18 cellular contexts compared by ENCODE assay signal in genomic region chr13:36359301-36359950, GRCh38. TPM values are rescaled to one million over a fixed set of nuclear protein-coding genes. Genes with fewer than 3 reads are reported as not detected.
DNase-seq lines count a peak whose midpoint lies in the region; ATAC-seq and TF ChIP-seq lines count a peak whose summit lies in the region.
"Had no signal": no experiment of that assay in that cellular context is flagged by ENCODE, and none has a peak within 500 bp of the region (broad histone marks: within the 10 kb centered on the region; RNA-seq: fewer than 3 reads in every experiment).

No MANE protein-coding gene starts in this region.

- peaks cover 57% of the 10 kb centered on the region for H3K4me1 ChIP-seq in Karpas-422 (ENCODE audit: low read length)
- H3K4me1 ChIP-seq in esophagus muscularis mucosa, result peaks cover 0 to 54% (median 45%) of the 10 kb centered on the region in 4 donors
- peaks cover 14% of the 10 kb centered on the region for H3K4me1 ChIP-seq in mesenchymal stem cell (ENCODE audit: control insufficient read depth, insufficient read depth, low read depth, low read length)
- peaks cover 0 to 15% (median 0%) of the 10 kb centered on the region in 12 donors for H3K4me1 ChIP-seq in heart left ventricle
- H3K4me1 ChIP-seq: A549 had no signal

- H3K27me3 ChIP-seq in Karpas-422 (ENCODE audit: low read length) (no peaks in the 10 kb centered on the region), esophagus muscularis mucosa (no peaks in the 10 kb centered on the region), mesenchymal stem cell (ENCODE audit: control insufficient read depth in 1 of 2, insufficient read depth in 1 of 2, low read length in 2 of 2) (no peaks in the 10 kb centered on the region), heart left ventricle (no peaks in the 10 kb centered on the region)

- no peak overlapping the region for H2BK15ac ChIP-seq in mesenchymal stem cell (ENCODE audit: low read depth, poor library complexity, severe bottlenecking)

- no peak overlapping the region for H3K4me3 Mint-ChIP-seq in activated CD8-positive, alpha-beta T cell treated with anti-CD3 and anti-CD28 coated beads for 36 hours
- H3K4me3 Mint-ChIP-seq: CD8-positive, alpha-beta T cell; H9 had no signal

- no peak overlapping the region for H4K8ac ChIP-seq in mesenchymal stem cell (ENCODE audit: low read length)

- H4K20me1 ChIP-seq in Karpas-422 (ENCODE audit: insufficient read depth, low read depth, low read length), result no peaks in the 10 kb centered on the region

- no peak overlapping the region for H2BK120ac ChIP-seq in mesenchymal stem cell (ENCODE audit: low read depth, low read length)

- H2BK12ac ChIP-seq in mesenchymal stem cell (ENCODE audit: low read length in 2 of 2), result no peak overlapping the region

- no peak for TF ChIP-seq POLR2A in esophagus muscularis mucosa (IDR thresholded peaks at IDR 0.05; ENCODE audit: low read depth)
- TF ChIP-seq POLR2A in heart left ventricle (IDR thresholded peaks at IDR 0.05), result no peak

- POLR2A ChIA-PET in activated CD8-positive, alpha-beta T cell treated with anti-CD3 and anti-CD28 coated beads for 36 hours (lab: Charles Lee), result no interaction called here

- H4K91ac ChIP-seq in mesenchymal stem cell (ENCODE audit: low read length), result no peak overlapping the region

- peaks cover under 1% of the 10 kb centered on the region for H3K79me1 ChIP-seq in mesenchymal stem cell (replicated peaks; ENCODE audit: low read length, poor library complexity, severe bottlenecking)

- H3K4me1 Mint-ChIP-seq in activated CD8-positive, alpha-beta T cell treated with anti-CD3 and anti-CD28 coated beads for 36 hours (ENCODE audit: low read depth), result no peaks in the 10 kb centered on the region

- TF ChIP-seq EP300 in esophagus muscularis mucosa (IDR thresholded peaks at IDR 0.05), result no peak

- no peak overlapping the region for H2BK5ac ChIP-seq in mesenchymal stem cell (ENCODE audit: low read depth, low read length, poor library complexity, severe bottlenecking)

- H3K27me3 Mint-ChIP-seq in activated CD8-positive, alpha-beta T cell treated with anti-CD3 and anti-CD28 coated beads for 36 hours, result peaks cover 3% of the 10 kb centered on the region

- no peak overlapping the region for H3K14ac ChIP-seq in mesenchymal stem cell (ENCODE audit: low read length in 2 of 2)

- TF ChIP-seq CTCF in esophagus muscularis mucosa (IDR thresholded peaks at IDR 0.05), result no peak
- no peak for TF ChIP-seq CTCF in heart left ventricle (IDR thresholded peaks at IDR 0.05)
- TF ChIP-seq CTCF in activated CD8-positive, alpha-beta T cell treated with anti-CD3 and anti-CD28 coated beads for 36 hours (IDR thresholded peaks at IDR 0.05), result no peak

- peak overlapping the region; percentile 31; the same call in 1 of the 2 replicates for H3K4me3 ChIP-seq in Karpas-422 (ENCODE audit: low read length)
- H3K4me3 ChIP-seq in esophagus muscularis mucosa, result no peak overlapping the region
- no peak overlapping the region for H3K4me3 ChIP-seq in mesenchymal stem cell (ENCODE audit: insufficient read depth in 1 of 2, low read depth in 1 of 2, low read length in 2 of 2)
- H3K4me3 ChIP-seq in heart left ventricle, result no peak overlapping the region
- H3K4me3 ChIP-seq: A549 had no signal

- intact Hi-C loops in esophagus muscularis mucosa (cut with DNase I), result no loop called here
- intact Hi-C loops in heart left ventricle (cut with DNase I), result no loop called here
- intact Hi-C loops in activated CD8-positive, alpha-beta T cell treated with anti-CD3 and anti-CD28 coated beads for 36 hours (cut with micrococcal nuclease), result no loop called here

- H3K4me2 ChIP-seq in Karpas-422 (ENCODE audit: low read depth, low read length, poor library complexity, severe bottlenecking) (peak overlapping the region; percentile 54), mesenchymal stem cell (ENCODE audit: low read length, poor library complexity, severe bottlenecking) (no peak overlapping the region)
- H3K4me2 ChIP-seq: A549 had no signal

- no peak overlapping the region for H3K4ac ChIP-seq in mesenchymal stem cell (ENCODE audit: low read depth in 1 of 2, low read length in 2 of 2)

- H3K36me3 Mint-ChIP-seq in activated CD8-positive, alpha-beta T cell treated with anti-CD3 and anti-CD28 coated beads for 36 hours (ENCODE audit: low read depth), result no peaks in the 10 kb centered on the region
- H3K36me3 Mint-ChIP-seq: CD8-positive, alpha-beta T cell had no signal

- peak overlapping the region; percentile 91 for H2AK5ac ChIP-seq in mesenchymal stem cell (ENCODE audit: low read length, severe bottlenecking)

- H3K27ac ChIP-seq in Karpas-422 (ENCODE audit: low read length) (peak overlapping the region; percentile 91), esophagus muscularis mucosa (replicated peaks in 1 of 4) (peak overlapping the region in 3 of 4 donors; percentile 64 to 69 (median 68)), mesenchymal stem cell (ENCODE audit: low read length, poor library complexity, severe bottlenecking) (no peak overlapping the region), heart left ventricle (no peak overlapping the region)
- H3K27ac ChIP-seq: 22Rv1, A549, C4-2B had no signal

- no peak overlapping the region for H3K18ac ChIP-seq in mesenchymal stem cell (ENCODE audit: low read depth in 1 of 2, low read length in 2 of 2)

- H3K9me2 ChIP-seq in Karpas-422 (replicated peaks; ENCODE audit: insufficient read depth, low read length), result no peaks in the 10 kb centered on the region

- 90% methylated on average over 1 of the region's 1 CpG for WGBS in esophagus muscularis mucosa
- 95% methylated on average over 1 of the region's 1 CpG for WGBS in mesenchymal stem cell
- WGBS in heart left ventricle, 4 donors, result 75 to 94% (median 89%) methylated on average over 1 of the region's 1 CpG

- no peaks in the 10 kb centered on the region for H3K79me2 ChIP-seq in Karpas-422 (ENCODE audit: low read length)

- H3K9me3 ChIP-seq in Karpas-422 (ENCODE audit: low read length) (no peaks in the 10 kb centered on the region), esophagus muscularis mucosa (no peaks in the 10 kb centered on the region), mesenchymal stem cell (ENCODE audit: control insufficient read depth, low read length) (no peaks in the 10 kb centered on the region), heart left ventricle (no peaks in the 10 kb centered on the region)
- H3K9me3 ChIP-seq: A549 had no signal

- H3K9ac ChIP-seq in Karpas-422 (ENCODE audit: low read length) (peak overlapping the region; percentile 51), mesenchymal stem cell (ENCODE audit: low read length) (no peak overlapping the region)

- H3K36me3 ChIP-seq in Karpas-422 (ENCODE audit: insufficient read depth, low read length), result no peaks in the 10 kb centered on the region
- H3K36me3 ChIP-seq in esophagus muscularis mucosa, result no peaks in the 10 kb centered on the region
- no peaks in the 10 kb centered on the region for H3K36me3 ChIP-seq in mesenchymal stem cell (ENCODE audit: control insufficient read depth in 1 of 2, insufficient read depth in 2 of 2, low read depth in 1 of 2, low read length in 2 of 2)
- H3K36me3 ChIP-seq in heart left ventricle, result no peaks in the 10 kb centered on the region

- H2AFZ ChIP-seq in Karpas-422 (ENCODE audit: low read length), result peak overlapping the region; percentile 30; the same call in 1 of the 2 replicates
- no peak overlapping the region for H2AFZ ChIP-seq in mesenchymal stem cell (ENCODE audit: low read depth, low read length)

- H3K9me3 Mint-ChIP-seq in activated CD8-positive, alpha-beta T cell treated with anti-CD3 and anti-CD28 coated beads for 36 hours, result no peaks in the 10 kb centered on the region
- H3K9me3 Mint-ChIP-seq: CD8-positive, alpha-beta T cell had no signal

- H3K27ac Mint-ChIP-seq in activated CD8-positive, alpha-beta T cell treated with anti-CD3 and anti-CD28 coated beads for 36 hours, result no peak overlapping the region
- H3K27ac Mint-ChIP-seq: CD8-positive, alpha-beta T cell; H9 had no signal

- no peak overlapping the region for H3K23ac ChIP-seq in mesenchymal stem cell (ENCODE audit: low read length in 2 of 2)

- no peak for DNase-seq in Karpas-422
- DNase-seq in esophagus muscularis mucosa (ENCODE audit: extremely low spot score), result no peak
- DNase-seq in left lobe of liver (ENCODE audit: low spot score), result peak; percentile 72
- no peak for DNase-seq in mesenchymal stem cell
- no peak for DNase-seq in heart left ventricle
- DNase-seq in activated CD8-positive, alpha-beta T cell treated with anti-CD3 and anti-CD28 coated beads for 36 hours, result no peak
- DNase-seq: AML-193; Calu3; CD8-positive, alpha-beta T cell; DMS79 treated with DMSO at 0.1 percent for 48 hours; GF-D8; H9 had no signal

- CTCF ChIA-PET in activated CD8-positive, alpha-beta T cell treated with anti-CD3 and anti-CD28 coated beads for 36 hours (lab: Charles Lee), result no interaction called here

- peak; percentile 84 for ATAC-seq in left lobe of liver
- no peak for ATAC-seq in heart left ventricle
- no peak for ATAC-seq in GM19463 (IDR thresholded peaks at IDR 0.05; ENCODE audit: unreplicated experiment)
- no peak for ATAC-seq in HG02678 (IDR thresholded peaks at IDR 0.05; ENCODE audit: unreplicated experiment)
- ATAC-seq in activated CD8-positive, alpha-beta T cell treated with anti-CD3 and anti-CD28 coated beads for 36 hours, result no peak
- ATAC-seq: A549; CD8-positive, alpha-beta T cell had no signal

RNA-seq across cellular contexts. Expression of gene SPART, which starts 13.2 kb away (rescaled TPM):
- not detected in 2 replicates for total RNA-seq in Karpas-422 (2014; rRNA removed; shearing (Covaris generic); ENCODE audit: low replicate concordance)
- total RNA-seq in esophagus muscularis mucosa, result 100 to 1,000 TPM in 3 of 4 donors, 10 to 100 TPM in 1; 95.1 to 157 (median 122) TPM
- 14.6 TPM for total RNA-seq in left lobe of liver
- polyA plus RNA-seq in mesenchymal stem cell (2013, experiment 1 of 2), result 87.6 TPM
- polyA plus RNA-seq in mesenchymal stem cell (2013, experiment 2 of 2), result 86.1 TPM
- 10 to 100 TPM; 31.0 to 41.5 (median 34.7) TPM for total RNA-seq in heart left ventricle
- 10 to 100 TPM; 12.5 to 23.5 TPM for polyA plus RNA-seq in heart left ventricle
- 10 to 100 TPM; 16.0 to 16.4 TPM for total RNA-seq in activated CD8-positive, alpha-beta T cell treated with anti-CD3 and anti-CD28 coated beads for 36 hours
- total RNA-seq: Calu3, HT-29 had no signal

Comparison
In these comparisons a context has a peak if more than half of its experiments do, and no peak if none do; other contexts are left out.
1. H3K27ac ChIP-seq: peak in Karpas-422 (single experiment) and esophagus muscularis mucosa (3 of 4); none in mesenchymal stem cell (single experiment) and heart left ventricle (0 of 12).
2. RNA of gene SPART, which starts 13.2 kb away (total RNA-seq): 95.1 to 157 TPM in esophagus muscularis mucosa, 31.0 to 41.5 TPM in heart left ventricle, 16.0 to 16.4 TPM in activated CD8-positive, alpha-beta T cell treated with anti-CD3 and anti-CD28 coated beads for 36 hours and 14.6 TPM in left lobe of liver (single experiment); not detected in Karpas-422; every median in the first group is over 10 times any median in the second.